ENCODE assay signal across 8 cellular contexts in genomic region chr17:30824356-30825145, GRCh38. TPM values are rescaled to one million over a fixed set of nuclear protein-coding genes. Genes with fewer than 3 reads are reported as not detected.
DNase-seq lines count a peak whose midpoint lies in the region; ATAC-seq and TF ChIP-seq lines count a peak whose summit lies in the region.

Gene CRLF3, minus strand, starts transcription at chr17:30824692. Its CDS starts 41 bp downstream, at chr17:30824651.

- in situ Hi-C loops in SK-MEL-5 (cut with HindIII; ENCODE audit: low pct_unique_long_range_greater_than_20kb, low sequenced_read_pairs), result no loop called here

- TF ChIP-seq POLR2A in gastroesophageal sphincter (IDR thresholded peaks at IDR 0.05), result peak; percentile 48 to 60

- CTCF ChIA-PET in HEK293T (lab: Yijun Ruan, JAX), result interaction anchor here (0.6 to 2.8 kb wide), 10 partner anchors 12 to 1016 kb away, joined by 3 to 10 read pairs (median 4); no protein-coding TSS in a partner anchor

- no peaks in the 10 kb centered on the region for H3K27me3 ChIP-seq in gastroesophageal sphincter

- peak in 3 of 4 experiments; percentile 53 to 79 (median 62) for TF ChIP-seq CTCF in gastroesophageal sphincter (IDR thresholded peaks at IDR 0.05)

- H3K27ac ChIP-seq in gastroesophageal sphincter, result peak within 1 kb of the TSS; percentile 1 to 92 (median 70)
- H3K27ac ChIP-seq in substantia nigra (ENCODE audit: low read depth, low read length, poor library complexity, severe bottlenecking), result peak within 1 kb of the TSS; percentile 85

- ATAC-seq in gastroesophageal sphincter, result peak; percentile 99

- no peaks in the 10 kb centered on the region for H3K9me3 ChIP-seq in gastroesophageal sphincter

- no peak for TF ChIP-seq EP300 in gastroesophageal sphincter (IDR thresholded peaks at IDR 0.05)

- POLR2A ChIA-PET in HEK293T (lab: Yijun Ruan, JAX), result interaction anchor here (0.6 to 3.8 kb wide), 13 partner anchors 9 to 224 kb away, joined by 3 to 14 read pairs (median 3); no protein-coding TSS in a partner anchor

- peak within 1 kb of the TSS; percentile 58 to 76 for H3K4me3 ChIP-seq in gastroesophageal sphincter

- H3K36me3 ChIP-seq in gastroesophageal sphincter, result no peaks in the 10 kb centered on the region

- DNase-seq in GM04504 (ENCODE audit: low read depth) (peak; percentile 79), HEK293T (ENCODE audit: extremely low spot score) (peak; percentile 86), MV-4-11 (lab: John Stamatoyannopoulos, UW) (peak; percentile 85), SK-MEL-5 (ENCODE audit: low read depth, low spot score) (peak; percentile 88), non-pigmented ciliary epithelial cell (ENCODE audit: low read depth) (peak; percentile 24), substantia nigra (lab: John Stamatoyannopoulos, UW) (peak; percentile 32 to 95 (median 82))
- DNase-seq in activated naive CD4-positive, alpha-beta T cell treated with Interleukin-2 at 50 U/mL for 16 hours, result peak; percentile 91

- peaks cover 0 to 47% (median 0%) of the 10 kb centered on the region in 3 donors for H3K4me1 ChIP-seq in gastroesophageal sphincter

- WGBS in gastroesophageal sphincter (ENCODE audit: low coverage in 1 of 2), 2 donors, result 1 to 10% methylated on average over 9 to 15 of the region's 75 CpGs

TF ChIP-seq in HEK293T, 16 proteins besides CTCF, POLR2A, EP300 and RAD21:
- peak; percentile 51; the same call in 1 of the 2 replicates for TF ChIP-seq L3MBTL2 (conservative IDR thresholded peaks at IDR 0.05)
- TF ChIP-seq BHLHE40 (IDR thresholded peaks at IDR 0.05; ENCODE audit: borderline replicate concordance), result no peak
- TF ChIP-seq FOXM1 (IDR thresholded peaks at IDR 0.05; ENCODE audit: borderline replicate concordance), result 0 out of 2 replicates have a peak, but pooled peaks have one; percentile 1
- peak; percentile 94 for TF ChIP-seq PKNOX1 (IDR thresholded peaks at IDR 0.05)

RNA-seq across cellular contexts. Expression of gene CRLF3, which starts in this region (rescaled TPM):
- total RNA-seq in SK-MEL-5 (2014; rRNA removed; shearing (Covaris generic)), result 15.4 and 17.0 TPM in 2 replicates
- 10.3 and 12.5 TPM in 2 replicates for polyA plus RNA-seq in SK-MEL-5 (2015; cell fraction: cytosol; rRNA removed)
- polyA plus RNA-seq in SK-MEL-5 (2015; cell fraction: nucleus; rRNA removed), result 4.7 and 7.5 TPM in 2 replicates
- total RNA-seq in gastroesophageal sphincter, result 10 to 100 TPM in 3 of 4 donors, 1 to 10 TPM in 1; 7.0 to 18.4 (median 11.4) TPM

Comparison
In these comparisons a context has a peak if more than half of its experiments do, and no peak if none do; other contexts are left out.
1. Peak in every context shown above with its lines: DNase-seq, ATAC-seq, H3K4me3 ChIP-seq and H3K27ac ChIP-seq.
2. DNase-seq: peak in every context shown above with its lines; median percentile 91 in activated naive CD4-positive, alpha-beta T cell treated with Interleukin-2 at 50 U/mL for 16 hours; 88 in SK-MEL-5; 86 in HEK293T; 85 in MV-4-11; 82 in substantia nigra; 79 in GM04504; 24 in non-pigmented ciliary epithelial cell.